ENCODE assay signal across 23 cellular contexts in genomic region chr5:166091931-166092330, GRCh38.
"Had no signal": no experiment of that assay in that cellular context is flagged by ENCODE, and none has a peak within 500 bp of the region (broad histone marks: within the 10 kb centered on the region; RNA-seq: fewer than 3 reads in every experiment).

No MANE protein-coding gene starts in this region.

- H3K27ac ChIP-seq: stomach, suprapubic skin, testis, thoracic aorta, thyroid gland, tibial artery, tibial nerve, transverse colon, upper lobe of left lung, upper lobe of right lung, uterus, vagina had no signal

- DNase-seq: stimulated activated CD4-positive, alpha-beta T cell treated with anti-CD3 and anti-CD28 coated beads, Interleukin-2, amount 100 ng/mL, for 48 hours; stimulated activated CD4-positive, alpha-beta T cell treated with anti-CD3 and anti-CD28 coated beads, Interleukin-4, amount 100 ng/mL, for 1 hour; stimulated activated CD4-positive, alpha-beta T cell treated with anti-CD3 and anti-CD28 coated beads, Interleukin-4, amount 100 ng/mL, for 24 hours; stimulated activated CD4-positive, alpha-beta T cell treated with anti-CD3 and anti-CD28 coated beads, Interleukin-4, amount 100 ng/mL, for 4 hours; stimulated activated CD8-positive, alpha-beta memory T cell treated with anti-CD3 and anti-CD28 coated beads, Interleukin-4, amount 100 ng/mL, for 48 hours; stimulated activated naive B cell treated with anti-CD40 and anti-IgM and Interleukin-4, amounts not matched to agents 10 μg/mL and 1 μg/mL and 100 μg/mL, for 72 hours; stimulated activated naive CD4-positive, alpha-beta T cell; stimulated activated naive CD4-positive, alpha-beta T cell treated with Interleukin-2 at 50 U/mL for 16 hours; stimulated activated naive CD8-positive, alpha-beta T cell treated with anti-CD3 and anti-CD28 coated beads, Interleukin-15, amount 100 ng/mL, for 72 hours; stimulated activated naive CD8-positive, alpha-beta T cell treated with anti-CD3 and anti-CD28 coated beads, Interleukin-15, Interleukin-2, amounts not matched to agents 100 U/mL and 50 U/mL, for 24 hours; stomach; substantia nigra; testis; thyroid gland; tibial artery; transverse colon; upper lobe of left lung; upper lobe of right lung; uterus had no signal

- H3K36me3 ChIP-seq: stomach, suprapubic skin, thoracic aorta, thyroid gland, tibial artery, tibial nerve, transverse colon, upper lobe of left lung, upper lobe of right lung, uterus, vagina had no signal

- H3K9me3 ChIP-seq: suprapubic skin, testis, thoracic aorta, thyroid gland, transverse colon, upper lobe of right lung, uterus, vagina had no signal

- H3K27me3 ChIP-seq: stomach, suprapubic skin, testis, thyroid gland, tibial artery, tibial nerve, transverse colon, upper lobe of left lung, upper lobe of right lung, uterus, vagina had no signal

- H3K4me3 ChIP-seq: stomach, suprapubic skin, testis, thoracic aorta, thyroid gland, tibial artery, tibial nerve, transverse colon, upper lobe of left lung, upper lobe of right lung, uterus, vagina had no signal

- H3K4me1 ChIP-seq: stomach, suprapubic skin, testis, thyroid gland, tibial artery, tibial nerve, transverse colon, upper lobe of left lung, upper lobe of right lung, uterus, vagina had no signal
